ENCODE assay signal across 8 cellular contexts in genomic region chrX:134764202-134764785, GRCh38. TPM values are rescaled to one million over a fixed set of nuclear protein-coding genes. Genes with fewer than 3 reads are reported as not detected.
DNase-seq lines count a peak whose midpoint lies in the region; ATAC-seq and TF ChIP-seq lines count a peak whose summit lies in the region.

No MANE protein-coding gene starts in this region.

- TF ChIP-seq CTCF in lower lobe of right lung (IDR thresholded peaks at IDR 0.05), result no peak
- no peak for TF ChIP-seq CTCF in suprapubic skin (IDR thresholded peaks at IDR 0.05)

- H3K36me3 ChIP-seq in lower lobe of right lung, result no peaks in the 10 kb centered on the region
- H3K36me3 ChIP-seq in suprapubic skin, result no peaks in the 10 kb centered on the region

- no peak overlapping the region for H3K27ac Mint-ChIP-seq in activated naive CD4-positive, alpha-beta T cell treated with anti-CD3 and anti-CD28 coated beads, Interleukin-2, amount 50 U/mL, for 72 hours

- TF ChIP-seq POLR2A in suprapubic skin (IDR thresholded peaks at IDR 0.05), result no peak

- DNase-seq in activated naive CD4-positive, alpha-beta T cell treated with anti-CD3 and anti-CD28 coated beads, Interleukin-2, amount 50 U/mL, for 72 hours (ENCODE audit: low spot score in 2 of 2), result no peak
- no peak for DNase-seq in activated naive CD4-positive, alpha-beta T cell treated with Interleukin-2 at 50 U/mL for 16 hours
- peak; percentile 35 for DNase-seq in SK-N-DZ (ENCODE audit: low spot score)
- peak; percentile 40 for DNase-seq in iris pigment epithelial cell (ENCODE audit: low read depth)
- DNase-seq in lower lobe of right lung, result no peak
- DNase-seq in ecto neural progenitor cell (ENCODE audit: low spot score), result no peak
- no peak for DNase-seq in suprapubic skin (ENCODE audit: low spot score in 2 of 2)

- H3K9me3 Mint-ChIP-seq in activated naive CD4-positive, alpha-beta T cell treated with anti-CD3 and anti-CD28 coated beads, Interleukin-2, amount 50 U/mL, for 72 hours, result no peaks in the 10 kb centered on the region

- H3K4me3 ChIP-seq in lower lobe of right lung, result no peak overlapping the region
- H3K4me3 ChIP-seq in suprapubic skin, result no peak overlapping the region

- ATAC-seq in activated naive CD4-positive, alpha-beta T cell treated with anti-CD3 and anti-CD28 coated beads, Interleukin-2, amount 50 U/mL, for 72 hours, result peak; percentile 66 to 93
- ATAC-seq in HG03432 (IDR thresholded peaks at IDR 0.05; ENCODE audit: unreplicated experiment) (peak; percentile 62), lower lobe of right lung (no peak)

- H3K27ac ChIP-seq in lower lobe of right lung, result no peak overlapping the region
- H3K27ac ChIP-seq in suprapubic skin, result no peak overlapping the region

- no peaks in the 10 kb centered on the region for H3K27me3 ChIP-seq in lower lobe of right lung (ENCODE audit: low read depth)
- no peaks in the 10 kb centered on the region for H3K27me3 ChIP-seq in suprapubic skin

- H3K4me1 ChIP-seq in lower lobe of right lung, result no peaks in the 10 kb centered on the region
- no peaks in the 10 kb centered on the region for H3K4me1 ChIP-seq in suprapubic skin

- no peaks in the 10 kb centered on the region for H3K36me3 Mint-ChIP-seq in activated naive CD4-positive, alpha-beta T cell treated with anti-CD3 and anti-CD28 coated beads, Interleukin-2, amount 50 U/mL, for 72 hours

- no peak for TF ChIP-seq EP300 in suprapubic skin (IDR thresholded peaks at IDR 0.05)

- H3K9me3 ChIP-seq in lower lobe of right lung, result no peaks in the 10 kb centered on the region
- no peaks in the 10 kb centered on the region for H3K9me3 ChIP-seq in suprapubic skin

- intact Hi-C loops in lower lobe of right lung (cut with DNase I), result no loop called here

- 67% methylated on average over 6 of the region's 6 CpGs for WGBS in suprapubic skin

RNA-seq across cellular contexts. Expression of gene PABIR2, which starts 32.7 kb away (rescaled TPM):
- total RNA-seq in activated naive CD4-positive, alpha-beta T cell treated with anti-CD3 and anti-CD28 coated beads, Interleukin-2, amount 50 U/mL, for 72 hours, result 10 to 100 TPM; 55.7 to 57.3 TPM
- polyA plus RNA-seq in SK-N-DZ (2014; cell fraction: cytosol; rRNA removed), result 30.5 and 34.1 TPM in 2 replicates
- 42.9 and 79.1 TPM in 2 replicates for polyA plus RNA-seq in SK-N-DZ (2014; cell fraction: nucleus; rRNA removed)
- total RNA-seq in lower lobe of right lung (17.0 TPM), suprapubic skin (10 to 100 TPM; 11.6 to 26.5 (median 18.3) TPM)

Comparison
In these comparisons a context has a peak if more than half of its experiments do, and no peak if none do; other contexts are left out.
1. ATAC-seq: peak in activated naive CD4-positive, alpha-beta T cell treated with anti-CD3 and anti-CD28 coated beads, Interleukin-2, amount 50 U/mL, for 72 hours (2 of 2) and HG03432 (single experiment); none in lower lobe of right lung (0 of 2).
2. DNase-seq: peak in SK-N-DZ (single experiment) and iris pigment epithelial cell (single experiment); none in activated naive CD4-positive, alpha-beta T cell treated with anti-CD3 and anti-CD28 coated beads, Interleukin-2, amount 50 U/mL, for 72 hours (0 of 2), activated naive CD4-positive, alpha-beta T cell treated with Interleukin-2 at 50 U/mL for 16 hours (single experiment), lower lobe of right lung (single experiment), ecto neural progenitor cell (single experiment) and suprapubic skin (0 of 2).